In the genomic region with DNA sequence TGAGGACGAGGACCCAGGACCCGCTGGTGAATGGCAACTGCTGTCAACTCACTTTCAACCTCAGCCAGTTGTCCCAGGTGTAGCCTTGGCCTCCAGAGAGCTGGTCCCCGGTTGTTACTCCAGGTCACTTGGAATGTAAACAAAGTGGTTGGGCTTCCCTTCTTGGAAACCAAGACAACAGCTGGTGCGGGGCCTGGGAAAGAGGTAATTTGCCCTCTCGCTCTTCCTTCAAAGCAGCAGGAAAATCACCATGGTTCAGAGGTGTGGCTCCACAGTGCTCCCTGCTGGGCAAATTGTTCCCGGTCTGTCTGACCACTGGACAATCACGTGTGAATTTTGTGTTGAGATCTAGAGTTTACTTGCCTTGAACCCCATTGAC, we compare ENCODE assay signal across 9 cellular contexts. TPM values are rescaled to one million over a fixed set of nuclear protein-coding genes. Genes with fewer than 3 reads are reported as not detected.
DNase-seq lines count a peak whose midpoint lies in the region; ATAC-seq and TF ChIP-seq lines count a peak whose summit lies in the region.
"Had no signal": no experiment of that assay in that cellular context is flagged by ENCODE, and none has a peak within 500 bp of the region (broad histone marks: within the 10 kb centered on the region; RNA-seq: fewer than 3 reads in every experiment).

No MANE protein-coding gene starts in this region.

- H3K36me3 ChIP-seq in right lobe of liver, result no peaks in the 10 kb centered on the region
- H3K36me3 ChIP-seq: vagina had no signal

- H2AFZ ChIP-seq in H9 (ENCODE audit: low read length), result no peak overlapping the region

- H2BK120ac ChIP-seq in H9 (ENCODE audit: low read depth, low read length, poor library complexity, severe bottlenecking), result no peak overlapping the region

- peak; percentile 70 for TF ChIP-seq CTCF in H9 (conservative IDR thresholded peaks at IDR 0.05)
- peak; percentile 56 for TF ChIP-seq CTCF in WI38 (IDR thresholded peaks at IDR 0.05; ENCODE audit: low read depth, low read length)
- peak; percentile 38 to 60 (median 42) for TF ChIP-seq CTCF in right lobe of liver (IDR thresholded peaks at IDR 0.05)

- no peak overlapping the region for H4K91ac ChIP-seq in H9 (ENCODE audit: insufficient read length, low read depth, low read length)

- no peak overlapping the region for H3K4ac ChIP-seq in H9 (ENCODE audit: low read depth, low read length)

- ATAC-seq in right lobe of liver (peak; percentile 75 to 84 (median 78)), HG03097 (IDR thresholded peaks at IDR 0.05; ENCODE audit: low FRiP score, unreplicated experiment) (no peak)

- H4K5ac ChIP-seq in H9 (ENCODE audit: insufficient read length, low read depth, low read length), result no peak overlapping the region

- no peak overlapping the region for H3T11ph ChIP-seq in H9 (ENCODE audit: low read length)

- no peaks in the 10 kb centered on the region for H3K79me2 ChIP-seq in H9 (ENCODE audit: insufficient read depth, low read length)

- no peak for TF ChIP-seq POLR2A in right lobe of liver (IDR thresholded peaks at IDR 0.05)

- DNase-seq in CMK (ENCODE audit: low read depth), result peak; percentile 9
- DNase-seq in H9, result peak; percentile 79
- DNase-seq in right lobe of liver, result peak in 1 of 3 donors; percentile 32
- no peak for DNase-seq in DMS79 (lab: John Stamatoyannopoulos, UW)
- DNase-seq in HuH-7.5 (ENCODE audit: low spot score), result no peak
- no peak for DNase-seq in hepatic stellate cell (ENCODE audit: low spot score)

- no peaks in the 10 kb centered on the region for H3K36me3 Mint-ChIP-seq in H9 (ENCODE audit: insufficient read depth in 1 of 3, low read depth in 3 of 3)

- H3K4me1 Mint-ChIP-seq in H9, result peaks cover 17 to 24% of the 10 kb centered on the region in 2 experiments

- intact Hi-C loops in right lobe of liver (cut with DNase I), result no loop called here

- no peak overlapping the region for H2BK15ac ChIP-seq in H9 (ENCODE audit: low read depth, low read length)

- no peak overlapping the region for H3K27ac Mint-ChIP-seq in H9

- no peak overlapping the region for H4K8ac ChIP-seq in H9 (replicated peaks; ENCODE audit: insufficient read length, low read depth, low read length)

- H2BK12ac ChIP-seq in H9 (ENCODE audit: insufficient read length, low read depth, low read length), result no peak overlapping the region

- H3K27me3 ChIP-seq in H9 (ENCODE audit: insufficient read depth, low read length) (no peaks in the 10 kb centered on the region), right lobe of liver (no peaks in the 10 kb centered on the region)
- H3K27me3 ChIP-seq: vagina had no signal

- H3K4me3 ChIP-seq in WI38 (ENCODE audit: low read depth, low read length) (no peak overlapping the region), right lobe of liver (no peak overlapping the region)
- H3K4me3 ChIP-seq: vagina had no signal

- H3K4me3 Mint-ChIP-seq in H9, result no peak overlapping the region

- H3K56ac ChIP-seq in H9 (ENCODE audit: insufficient read length, low read depth, low read length), result no peak overlapping the region

- H3K27me3 Mint-ChIP-seq in H9 (ENCODE audit: low read depth), result peaks cover 5% of the 10 kb centered on the region

- H3K4me1 ChIP-seq in H9 (ENCODE audit: insufficient read depth, low read length) (no peaks in the 10 kb centered on the region), right lobe of liver (peaks cover 0 to 5% (median 0%) of the 10 kb centered on the region in 4 donors)
- H3K4me1 ChIP-seq: vagina had no signal

- H2BK5ac ChIP-seq in H9 (ENCODE audit: insufficient read length, low read length), result no peak overlapping the region

- H3K23ac ChIP-seq in H9 (ENCODE audit: insufficient read length, low read depth, low read length), result no peak overlapping the region

- no peak overlapping the region for H2BK20ac ChIP-seq in H9 (ENCODE audit: low read depth, low read length, poor library complexity, severe bottlenecking)

- H3K9me3 ChIP-seq in H9 (ENCODE audit: control insufficient read depth, low read depth, low read length), result no peaks in the 10 kb centered on the region
- H3K9me3 ChIP-seq in right lobe of liver, result no peaks in the 10 kb centered on the region
- H3K9me3 ChIP-seq: vagina had no signal

- H3K23me2 ChIP-seq in H9 (ENCODE audit: insufficient read length, low read depth, low read length, poor library complexity, severe bottlenecking), result no peaks in the 10 kb centered on the region

- H4K20me1 ChIP-seq in H9 (ENCODE audit: control insufficient read depth, insufficient read depth, insufficient read length), result no peaks in the 10 kb centered on the region

- no peaks in the 10 kb centered on the region for H3K79me1 ChIP-seq in H9 (ENCODE audit: insufficient read depth, low read depth, low read length, poor library complexity, severe bottlenecking)

- H3K18ac ChIP-seq in H9 (ENCODE audit: insufficient read length, low read depth, low read length), result no peak overlapping the region

- H2AK5ac ChIP-seq in H9 (ENCODE audit: insufficient read length, low read length), result no peak overlapping the region

- no peak overlapping the region for H3K9ac ChIP-seq in H9 (ENCODE audit: extremely low read depth, insufficient read length, low read length)

- H3K27ac ChIP-seq in H9 (ENCODE audit: insufficient read length, low read depth, low read length) (no peak overlapping the region), right lobe of liver (no peak overlapping the region)
- H3K27ac ChIP-seq: vagina had no signal

- WGBS in H9 (ENCODE audit: extremely low coverage, insufficient read length, low lambda C conversion rate), result no CpG with 5 or more reads among the region's 7 CpGs
- WGBS in right lobe of liver (ENCODE audit: insufficient coverage, low coverage, low lambda C conversion rate, missing lambda C conversion rate), result 48% methylated on average over 6 of the region's 7 CpGs

- no peak overlapping the region for H3K4me2 ChIP-seq in H9 (ENCODE audit: insufficient read depth, insufficient read length, low read length)

- no peak overlapping the region for H3K14ac ChIP-seq in H9 (ENCODE audit: insufficient read depth, low read length)

- no peaks in the 10 kb centered on the region; a peak in 1 of 5 replicates for H3K9me3 Mint-ChIP-seq in H9

RNA-seq across cellular contexts. Expression of gene SLC1A2, which starts 15.0 kb away (rescaled TPM):
- total RNA-seq in H9 (2021) (0.09 and 0.50 TPM in 2 replicates), right lobe of liver (10 to 100 TPM in 4 of 6 experiments, 1 to 10 TPM in 2; 7.6 to 87.4 (median 13.3) TPM)

Comparison
In these comparisons a context has a peak if more than half of its experiments do, and no peak if none do; other contexts are left out.
1. DNase-seq: peak in CMK (single experiment) and H9 (single experiment); none in DMS79 (single experiment), HuH-7.5 (single experiment) and hepatic stellate cell (single experiment).
2. Peak in every context shown above with its lines, with median percentiles within 50 percentile points of each other: CTCF ChIP-seq.